Comparison of ENCODE assay signal across 9 cellular contexts in the genomic region with DNA sequence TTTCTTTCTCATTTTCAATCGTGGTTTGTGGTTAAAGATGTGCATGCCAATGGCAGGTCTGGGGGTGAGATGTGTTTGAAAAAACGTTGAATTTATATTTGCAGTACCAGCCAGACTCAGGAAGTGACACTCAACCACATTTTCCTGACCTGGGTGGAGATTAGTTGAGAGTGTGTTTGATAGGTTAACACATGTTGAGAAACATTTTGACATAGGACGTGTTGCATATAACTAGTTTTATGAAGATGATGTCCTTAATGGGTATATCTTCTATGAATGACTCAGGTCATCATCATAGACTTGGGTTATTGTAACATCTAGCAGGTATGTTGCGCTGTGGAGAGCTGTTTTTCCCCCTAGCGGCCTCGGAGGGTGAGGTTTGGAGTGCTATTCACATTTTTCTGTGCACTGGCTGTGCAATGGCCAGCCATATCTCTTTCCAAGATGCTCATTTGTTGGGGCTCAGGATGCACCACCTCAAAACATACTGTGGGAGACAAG. TPM values are rescaled to one million over a fixed set of nuclear protein-coding genes. Genes with fewer than 3 reads are reported as not detected.
DNase-seq lines count a peak whose midpoint lies in the region; TF ChIP-seq lines count a peak whose summit lies in the region.
"Had no signal": no experiment of that assay in that cellular context is flagged by ENCODE, and none has a peak within 500 bp of the region (broad histone marks: within the 10 kb centered on the region; RNA-seq: fewer than 3 reads in every experiment).

No MANE protein-coding gene starts in this region.

- no peaks in the 10 kb centered on the region for H3K4me1 ChIP-seq in suprapubic skin

- no peak overlapping the region; the same call in 1 of the 2 replicates for H3K4me3 ChIP-seq in GM12864 (ENCODE audit: low read depth, low read length)
- no peak overlapping the region for H3K4me3 ChIP-seq in fibroblast of pulmonary artery (replicated peaks; ENCODE audit: low read depth, low read length)
- no peak overlapping the region for H3K4me3 ChIP-seq in suprapubic skin
- H3K4me3 ChIP-seq: PC-9 had no signal

- DNase-seq in GM12864 (ENCODE audit: low read depth) (no peak), H4 (ENCODE audit: low spot score) (peak; percentile 95), LHCN-M2 (ENCODE audit: low read depth) (peak; percentile 58), fibroblast of pulmonary artery (ENCODE audit: low read depth) (peak; percentile 32), NCI-H526 treated with DMSO at 0.1 percent for 48 hours (lab: John Stamatoyannopoulos, UW) (no peak), suprapubic skin (ENCODE audit: low spot score in 2 of 2) (no peak)
- peak; percentile 39 to 76 for DNase-seq in activated CD4-positive, alpha-beta T cell treated with anti-CD3 and anti-CD28 coated beads, Interleukin-2, amount 50 U/mL, for 24 hours (ENCODE audit: low read depth in 1 of 2, low spot score in 1 of 2)
- DNase-seq in stimulated activated naive CD4-positive, alpha-beta T cell (lab: John Stamatoyannopoulos, UW), result peak; percentile 37 to 80 (median 60)

- no peaks in the 10 kb centered on the region for H3K27me3 ChIP-seq in suprapubic skin

- no peak for TF ChIP-seq POLR2A in suprapubic skin (IDR thresholded peaks at IDR 0.05)

- H3K9me3 ChIP-seq in suprapubic skin, result no peaks in the 10 kb centered on the region

- no peaks in the 10 kb centered on the region for H3K36me3 ChIP-seq in suprapubic skin

- TF ChIP-seq EP300 in suprapubic skin (IDR thresholded peaks at IDR 0.05), result no peak

- no peak overlapping the region for H3K27ac ChIP-seq in suprapubic skin
- H3K27ac ChIP-seq: PC-9 had no signal

- WGBS in suprapubic skin, result 61% methylated on average over 6 of the region's 6 CpGs

- TF ChIP-seq CTCF in GM12864 (IDR thresholded peaks at IDR 0.05; ENCODE audit: low read depth, low read length, missing control alignments) (peak; percentile 64), fibroblast of pulmonary artery (IDR thresholded peaks at IDR 0.05; ENCODE audit: low read length, missing control alignments) (peak; percentile 2), suprapubic skin (IDR thresholded peaks at IDR 0.05) (no peak)

RNA-seq across cellular contexts. Expression of a gene that starts 21.7 kb away (rescaled TPM):
- 0.02 TPM in 1 of 2 replicates, not detected in the other for total RNA-seq in H4 (2014; rRNA removed; shearing (Covaris generic))
- total RNA-seq in LHCN-M2 (2014; rRNA removed) (not detected in 2 replicates), suprapubic skin (under 1 TPM; 0.15 to 0.62 (median 0.39) TPM)
- not detected for polyA plus RNA-seq in LHCN-M2 (2012)

RNA-seq across cellular contexts. Expression of a gene that starts 53.5 kb away (rescaled TPM):
- 0.56 TPM in 1 of 2 replicates, not detected in the other for total RNA-seq in H4 (2014; rRNA removed; shearing (Covaris generic))
- total RNA-seq in LHCN-M2 (2014; rRNA removed) (1.0 and 2.2 TPM in 2 replicates), suprapubic skin (1 to 10 TPM; 2.2 to 8.4 (median 4.0) TPM)
- polyA plus RNA-seq in LHCN-M2 (2012), result 6.0 TPM

Comparison
In these comparisons a context has a peak if more than half of its experiments do, and no peak if none do; other contexts are left out.
1. DNase-seq: peak in H4 (single experiment), LHCN-M2 (single experiment), activated CD4-positive, alpha-beta T cell treated with anti-CD3 and anti-CD28 coated beads, Interleukin-2, amount 50 U/mL, for 24 hours (2 of 2), fibroblast of pulmonary artery (single experiment) and stimulated activated naive CD4-positive, alpha-beta T cell (6 of 6); none in GM12864 (single experiment), NCI-H526 treated with DMSO at 0.1 percent for 48 hours (single experiment) and suprapubic skin (0 of 2).
2. CTCF ChIP-seq: peak in GM12864 (single experiment) and fibroblast of pulmonary artery (single experiment); none in suprapubic skin (0 of 2).